19 cellular contexts compared by ENCODE assay signal in the genomic region with DNA sequence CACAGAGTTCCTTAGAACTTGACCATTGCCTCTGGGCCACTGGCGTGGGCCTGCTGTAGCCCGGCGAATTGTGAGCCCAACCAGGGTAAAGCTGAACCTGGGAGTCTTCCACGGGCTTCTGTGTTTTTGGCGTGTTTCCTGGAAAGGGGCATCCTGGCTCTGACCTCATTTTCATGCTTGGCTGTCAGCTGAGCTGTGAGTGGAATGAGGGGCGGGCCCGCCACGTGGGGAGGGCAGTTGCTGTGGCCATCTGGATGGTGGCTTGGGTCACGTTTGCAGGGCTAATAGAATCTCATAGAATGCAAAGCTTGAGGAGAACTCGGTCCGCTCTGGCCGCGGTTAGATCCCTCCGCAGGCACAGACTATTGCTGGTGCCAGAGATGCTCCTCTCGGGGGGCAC.
"Had no signal": no experiment of that assay in that cellular context is flagged by ENCODE, and none has a peak within 500 bp of the region (broad histone marks: within the 10 kb centered on the region; RNA-seq: fewer than 3 reads in every experiment).

No MANE protein-coding gene starts in this region.

- DNase-seq: activated CD4-positive, alpha-beta memory T cell treated with anti-CD3 and anti-CD28 coated beads for 36 hours; activated CD4-positive, alpha-beta T cell treated with anti-CD3 and anti-CD28 coated beads for 48 hours; activated naive CD4-positive, alpha-beta T cell treated with Interleukin-2 at 50 U/mL for 16 hours; activated naive CD8-positive, alpha-beta T cell treated with anti-CD3 and anti-CD28 coated beads for 36 hours; activated T-cell treated with anti-CD3 and anti-CD28 coated beads, Interleukin-2, amount 50 U/mL, for 48 hours; amniotic stem cell; colonic mucosa; esophagus squamous epithelium; stimulated activated CD4-positive, alpha-beta T cell treated with anti-CD3 and anti-CD28 coated beads, Interleukin-2, amount 100 ng/mL, for 48 hours; stimulated activated CD8-positive, alpha-beta memory T cell treated with anti-CD3 and anti-CD28 coated beads, Interleukin-4, amount 100 ng/mL, for 48 hours; stimulated activated naive B cell treated with anti-CD40 and anti-IgM and Interleukin-4, amounts not matched to agents 10 μg/mL and 1 μg/mL and 100 μg/mL, for 72 hours; testis; trophoblast cell had no signal

- H3K36me3 ChIP-seq: breast epithelium, colonic mucosa, esophagus squamous epithelium, gastroesophageal sphincter had no signal

- H3K4me3 Mint-ChIP-seq: activated CD4-positive, alpha-beta memory T cell treated with anti-CD3 and anti-CD28 coated beads for 36 hours; activated naive CD8-positive, alpha-beta T cell treated with anti-CD3 and anti-CD28 coated beads for 36 hours; central memory CD8-positive, alpha-beta T cell; nephron; stimulated activated naive B cell treated with anti-CD40 and anti-IgM and Interleukin-4, amounts not matched to agents 10 μg/mL and 1 μg/mL and 100 μg/mL, for 72 hours had no signal

- H3K36me3 Mint-ChIP-seq: activated CD4-positive, alpha-beta memory T cell treated with anti-CD3 and anti-CD28 coated beads for 36 hours; activated naive CD8-positive, alpha-beta T cell treated with anti-CD3 and anti-CD28 coated beads for 36 hours; stimulated activated naive B cell treated with anti-CD40 and anti-IgM and Interleukin-4, amounts not matched to agents 10 μg/mL and 1 μg/mL and 100 μg/mL, for 72 hours had no signal

- H3K27me3 Mint-ChIP-seq: activated naive CD8-positive, alpha-beta T cell treated with anti-CD3 and anti-CD28 coated beads for 36 hours; stimulated activated naive B cell treated with anti-CD40 and anti-IgM and Interleukin-4, amounts not matched to agents 10 μg/mL and 1 μg/mL and 100 μg/mL, for 72 hours had no signal

- ATAC-seq: gastroesophageal sphincter; sciatic nerve; stimulated activated naive B cell treated with anti-CD40 and anti-IgM and Interleukin-4, amounts not matched to agents 10 μg/mL and 1 μg/mL and 100 μg/mL, for 72 hours had no signal

- H3K27ac Mint-ChIP-seq: activated CD4-positive, alpha-beta memory T cell treated with anti-CD3 and anti-CD28 coated beads for 36 hours; activated naive CD8-positive, alpha-beta T cell treated with anti-CD3 and anti-CD28 coated beads for 36 hours; stimulated activated naive B cell treated with anti-CD40 and anti-IgM and Interleukin-4, amounts not matched to agents 10 μg/mL and 1 μg/mL and 100 μg/mL, for 72 hours had no signal

- H3K9me3 Mint-ChIP-seq: activated CD4-positive, alpha-beta memory T cell treated with anti-CD3 and anti-CD28 coated beads for 36 hours; activated naive CD8-positive, alpha-beta T cell treated with anti-CD3 and anti-CD28 coated beads for 36 hours; central memory CD8-positive, alpha-beta T cell; nephron had no signal

- H3K4me1 ChIP-seq: breast epithelium, colonic mucosa, esophagus squamous epithelium, parathyroid adenoma, testis had no signal

- H3K4me3 ChIP-seq: breast epithelium, colonic mucosa, esophagus squamous epithelium, gastroesophageal sphincter, testis had no signal

- H3K4me1 Mint-ChIP-seq: activated naive CD8-positive, alpha-beta T cell treated with anti-CD3 and anti-CD28 coated beads for 36 hours; central memory CD8-positive, alpha-beta T cell; stimulated activated naive B cell treated with anti-CD40 and anti-IgM and Interleukin-4, amounts not matched to agents 10 μg/mL and 1 μg/mL and 100 μg/mL, for 72 hours had no signal

- H3K9me3 ChIP-seq: breast epithelium, colonic mucosa, esophagus squamous epithelium, gastroesophageal sphincter, testis had no signal

- H3K27ac ChIP-seq: breast epithelium, colonic mucosa, esophagus squamous epithelium, gastroesophageal sphincter, parathyroid adenoma, testis had no signal

- H3K27me3 ChIP-seq: breast epithelium, colonic mucosa, gastroesophageal sphincter, testis had no signal
